9 cellular contexts compared by ENCODE assay signal in the genomic region with DNA sequence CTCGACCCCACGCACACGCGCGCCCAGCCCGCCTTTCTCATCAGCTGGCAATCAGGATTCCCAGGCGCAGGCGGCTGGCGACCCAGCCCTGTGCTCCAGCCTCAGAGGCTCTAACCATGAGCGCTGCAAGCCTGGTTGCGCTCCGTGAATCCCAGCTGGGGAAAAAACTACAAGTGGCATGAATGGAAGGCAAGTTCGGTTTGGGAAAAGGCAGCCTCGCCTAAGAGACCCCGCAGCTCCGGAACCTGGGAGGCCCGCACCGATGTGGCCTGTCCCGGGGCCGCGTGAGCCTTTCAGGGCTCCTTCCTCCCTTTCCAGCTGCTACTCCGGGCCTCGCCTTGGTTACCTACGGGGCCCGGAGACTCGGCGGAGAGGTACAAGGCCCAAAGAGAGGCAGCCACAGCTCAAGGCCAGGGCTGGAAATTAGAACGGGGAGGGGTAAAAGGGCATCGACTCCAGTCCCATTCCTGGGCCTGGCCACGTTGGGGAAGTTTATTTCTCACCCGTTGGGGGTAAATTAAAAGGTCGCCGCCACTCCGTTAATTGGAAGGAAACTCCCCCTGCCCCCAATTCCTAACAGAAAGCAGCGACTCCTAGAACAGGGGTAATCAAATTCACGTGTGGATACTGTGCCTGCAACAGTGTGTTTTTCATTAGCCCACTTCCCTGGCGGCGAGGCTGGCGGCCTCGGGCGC. TPM values are rescaled to one million over a fixed set of nuclear protein-coding genes. Genes with fewer than 3 reads are reported as not detected.
DNase-seq lines count a peak whose midpoint lies in the region; ATAC-seq and TF ChIP-seq lines count a peak whose summit lies in the region.
"Had no signal": no experiment of that assay in that cellular context is flagged by ENCODE, and none has a peak within 500 bp of the region (broad histone marks: within the 10 kb centered on the region; RNA-seq: fewer than 3 reads in every experiment).

No MANE protein-coding gene starts in this region.

- H3K27me3 Mint-ChIP-seq in Caco-2 (ENCODE audit: insufficient read depth, unreplicated experiment) (no peaks in the 10 kb centered on the region), IgD-negative memory B cell (peaks cover 45% of the 10 kb centered on the region)

- CTCF ChIA-PET in Caco-2 (lab: Charles Lee), result interaction anchor here (0.8 kb wide), 1 partner anchor 9 kb away, joined by 3 read pairs; no protein-coding TSS in a partner anchor
- CTCF ChIA-PET in OCI-LY7 (lab: Charles Lee; ENCODE audit: unreplicated experiment), result no interaction called here

- peaks cover 10% of the 10 kb centered on the region for H3K4me1 Mint-ChIP-seq in Caco-2 (ENCODE audit: low read depth, unreplicated experiment)
- peaks cover 2 to 11% (median 5%) of the 10 kb centered on the region in 3 donors for H3K4me1 Mint-ChIP-seq in IgD-negative memory B cell

- no peaks in the 10 kb centered on the region for H3K9me2 ChIP-seq in OCI-LY7 (ENCODE audit: insufficient read depth, low read length)

- H3K9me3 ChIP-seq in Caco-2 (no peaks in the 10 kb centered on the region), OCI-LY7 (ENCODE audit: low read length) (no peaks in the 10 kb centered on the region)

- POLR2A ChIA-PET in Caco-2 (lab: Charles Lee), result no interaction called here
- POLR2A ChIA-PET in OCI-LY7 (lab: Charles Lee), result no interaction called here

- H3K4me1 ChIP-seq in Caco-2 (peaks cover 5% of the 10 kb centered on the region; the same call in 1 of the 2 replicates), OCI-LY7 (ENCODE audit: insufficient read depth, low read length, poor library complexity, severe bottlenecking) (no peaks in the 10 kb centered on the region)

- no peaks in the 10 kb centered on the region for H3K27me3 ChIP-seq in Caco-2 (replicated peaks; ENCODE audit: control insufficient read depth, insufficient read depth, low read length)

- H2AFZ ChIP-seq in OCI-LY7 (ENCODE audit: low read length), result no peak overlapping the region

- H3K36me3 ChIP-seq in Caco-2 (ENCODE audit: control insufficient read depth, insufficient read depth, low read length) (no peaks in the 10 kb centered on the region), OCI-LY7 (ENCODE audit: insufficient read depth, low read length) (no peaks in the 10 kb centered on the region)

- H3K4me2 ChIP-seq in OCI-LY7 (ENCODE audit: low read length), result no peak overlapping the region

- intact Hi-C loops in Caco-2 (cut with micrococcal nuclease; ENCODE audit: unreplicated experiment) (loop anchor here (10.0 kb wide), 1 partner anchor 962 kb away; the partner anchor contains the start of genes CBX3 and HNRNPA2B1), posterior vena cava (cut with DNase I) (loop anchor here (10.0 kb wide), 4 partner anchors 792 to 1312 kb away; partner anchors contain the start of genes CBX3 (in 1 of the 2) and HNRNPA2B1 (in 1 of the 2)), OCI-LY7 (cut with micrococcal nuclease; ENCODE audit: unreplicated experiment) (no loop called here)

- H3K9me3 Mint-ChIP-seq in Caco-2 (ENCODE audit: unreplicated experiment), result no peaks in the 10 kb centered on the region
- peaks cover 0 to 10% (median 0%) of the 10 kb centered on the region in 3 donors for H3K9me3 Mint-ChIP-seq in IgD-negative memory B cell

- DNase-seq in Caco-2, result no peak
- no peak for DNase-seq in epithelial cell of prostate (ENCODE audit: low read depth, low spot score)
- peak; percentile 76 for DNase-seq in posterior vena cava (ENCODE audit: low spot score)
- DNase-seq in NCI-H2196 (lab: John Stamatoyannopoulos, UW; ENCODE audit: unreplicated experiment), result no peak
- DNase-seq in OCI-LY7 (ENCODE audit: low spot score), result no peak
- no peak for DNase-seq in midbrain (lab: John Stamatoyannopoulos, UW)

- H3K27ac Mint-ChIP-seq in Caco-2 (ENCODE audit: unreplicated experiment) (no peak overlapping the region), IgD-negative memory B cell (peak overlapping the region; percentile 85 to 98 (median 93))

- BruUV-seq in Caco-2 (replicated peaks; lab: Mats Ljungman, UMichigan) (no TSS peak), OCI-LY7 (replicated peaks; lab: Mats Ljungman, UMichigan) (no TSS peak)

- H3K4me3 ChIP-seq in Caco-2 (ENCODE audit: low read depth, low read length) (peak overlapping the region; percentile 66), OCI-LY7 (ENCODE audit: low read depth, low read length, poor library complexity, severe bottlenecking) (no peak overlapping the region)
- H3K4me3 ChIP-seq: K562 had no signal

- H3K36me3 Mint-ChIP-seq in Caco-2 (ENCODE audit: insufficient read depth, unreplicated experiment) (peaks cover 14% of the 10 kb centered on the region), IgD-negative memory B cell (peaks cover 3% of the 10 kb centered on the region)

- ATAC-seq in GM19035 (IDR thresholded peaks at IDR 0.05; ENCODE audit: unreplicated experiment), result no peak
- ATAC-seq: K562 had no signal

- TF ChIP-seq CTCF in Caco-2 (IDR thresholded peaks at IDR 0.05; ENCODE audit: insufficient read depth in 1 of 2, low read depth in 1 of 2, low read length in 1 of 2, severe bottlenecking in 1 of 2, unreplicated experiment in 1 of 2) (no peak), OCI-LY7 (conservative IDR thresholded peaks at IDR 0.05; ENCODE audit: low read length) (no peak)

- H3K27ac ChIP-seq in epithelial cell of prostate (peak overlapping the region; percentile 93), OCI-LY7 (ENCODE audit: low read depth, low read length, poor library complexity, severe bottlenecking) (no peak overlapping the region)

- H3K79me2 ChIP-seq in OCI-LY7 (ENCODE audit: insufficient read depth, low read depth, low read length), result no peaks in the 10 kb centered on the region

- H4K20me1 ChIP-seq in OCI-LY7 (ENCODE audit: insufficient read depth, low read length), result no peaks in the 10 kb centered on the region

- H3K4me3 Mint-ChIP-seq in Caco-2 (ENCODE audit: unreplicated experiment) (peak overlapping the region; percentile 78), IgD-negative memory B cell (peak overlapping the region in 2 of 4 donors; percentile 79 to 86)

RNA-seq across cellular contexts. Expression of gene HOXA9, which starts 1.3 kb away (rescaled TPM):
- total RNA-seq in Caco-2 (2022), result 14.4 and 16.7 TPM in 2 replicates
- 0.20 TPM for polyA plus RNA-seq in IgD-negative memory B cell
- 1 to 10 TPM; 7.4 TPM for total RNA-seq in posterior vena cava
- total RNA-seq in OCI-LY7 (2014; rRNA removed; shearing (Covaris generic)), result not detected in 2 replicates
- not detected in 2 replicates for total RNA-seq in OCI-LY7 (2022)
- total RNA-seq: K562 had no signal
- polyA plus RNA-seq: K562 had no signal

RNA-seq across cellular contexts. Expression of gene HOXA10, which starts 7.5 kb away (rescaled TPM):
- 7.8 and 9.5 TPM in 2 replicates for total RNA-seq in Caco-2 (2022)
- polyA plus RNA-seq in IgD-negative memory B cell, result 0.70 TPM
- 1 to 10 TPM; 8.9 to 9.2 TPM for total RNA-seq in posterior vena cava
- not detected in 2 replicates for total RNA-seq in OCI-LY7 (2014; rRNA removed; shearing (Covaris generic))
- total RNA-seq in OCI-LY7 (2022), result not detected in 2 replicates
- total RNA-seq: K562 had no signal
- polyA plus RNA-seq: K562 had no signal

RNA-seq across cellular contexts. Expression of gene HOXA7, which starts 10.1 kb away (rescaled TPM):
- total RNA-seq in Caco-2 (2022), result 19.7 and 19.9 TPM in 2 replicates
- 1.0 TPM for polyA plus RNA-seq in IgD-negative memory B cell
- 1 to 10 TPM; 6.2 to 6.7 TPM for total RNA-seq in posterior vena cava
- total RNA-seq in OCI-LY7 (2014; rRNA removed; shearing (Covaris generic)), result 4.1 and 6.0 TPM in 2 replicates
- total RNA-seq in OCI-LY7 (2022), result 0.42 and 1.2 TPM in 2 replicates
- total RNA-seq: K562 had no signal
- polyA plus RNA-seq: K562 had no signal

RNA-seq across cellular contexts. Expression of gene HOXA3, which starts 14.2 kb away (rescaled TPM):
- total RNA-seq in Caco-2 (2022) (19.9 and 22.6 TPM in 2 replicates), posterior vena cava (1 to 10 TPM; 7.2 to 9.3 TPM), OCI-LY7 (2022) (2.6 and 2.7 TPM in 2 replicates)
- polyA plus RNA-seq in IgD-negative memory B cell, result not detected
- 0.41 TPM in 1 of 2 replicates, not detected in the other for total RNA-seq in OCI-LY7 (2014; rRNA removed; shearing (Covaris generic))

RNA-seq across cellular contexts. Expression of gene HOXA11, which starts 18.4 kb away (rescaled TPM):
- 0.53 and 0.73 TPM in 2 replicates for total RNA-seq in Caco-2 (2022)
- not detected for polyA plus RNA-seq in IgD-negative memory B cell
- 1 to 10 TPM in 1 of 2 donors, under 1 TPM in 1; 0.51 to 1.1 TPM for total RNA-seq in posterior vena cava
- total RNA-seq in OCI-LY7 (2014; rRNA removed; shearing (Covaris generic)), result not detected in 2 replicates
- not detected in 2 replicates for total RNA-seq in OCI-LY7 (2022)
- total RNA-seq: K562 had no signal
- polyA plus RNA-seq: K562 had no signal

Comparison
In these comparisons a context has a peak if more than half of its experiments do, and no peak if none do; other contexts are left out.
1. RNA of gene HOXA9, which starts 1.3 kb away (total RNA-seq): 14.4 to 16.7 TPM in Caco-2 and 7.4 TPM in posterior vena cava; not detected in OCI-LY7; every median in the first group is over 4 times any median in the second.